9 cellular contexts compared by ENCODE assay signal in genomic region chr18:52339891-52340371, GRCh38. TPM values are rescaled to one million over a fixed set of nuclear protein-coding genes. Genes with fewer than 3 reads are reported as not detected.
A peak's percentile ranks its signal among the peaks of the same experiment; 100 is the strongest.
DNase-seq lines count a peak whose midpoint lies in the region; ATAC-seq, FAIRE-seq and TF ChIP-seq lines count a peak whose summit lies in the region.
"Had no signal": no experiment of that assay in that cellular context is flagged by ENCODE, and none has a peak within 500 bp of the region (broad histone marks: within the 10 kb centered on the region; RNA-seq: fewer than 3 reads in every experiment).

DCC (plus strand) TSS chr18:52340197; CDS start chr18:52340788, 591 bp downstream.

- peak within 1 kb of the TSS; percentile 39 for H3K4me3 ChIP-seq in AG10803 (ENCODE audit: low read length)

- no peaks in the 10 kb centered on the region for H3K9me3 Mint-ChIP-seq in progenitor cell of endocrine pancreas (ENCODE audit: low read depth)
- H3K9me3 Mint-ChIP-seq in activated T-cell treated with anti-CD3 and anti-CD28 coated beads, Interleukin-2, amount 50 U/mL, for 24 hours, result peaks cover 7% of the 10 kb centered on the region

- H3K4me3 Mint-ChIP-seq in progenitor cell of endocrine pancreas (ENCODE audit: low read depth), result no peak within 1 kb of the TSS
- H3K4me3 Mint-ChIP-seq in activated T-cell treated with anti-CD3 and anti-CD28 coated beads, Interleukin-2, amount 50 U/mL, for 24 hours, result no peak within 1 kb of the TSS
- H3K4me3 Mint-ChIP-seq: activated naive CD8-positive, alpha-beta T cell treated with anti-CD3 and anti-CD28 coated beads, Interleukin-2, amount 10 ng/mL, durations not matched to agents 7 days and 5 days had no signal

- peak; percentile 62 for DNase-seq in AG10803 (ENCODE audit: low read depth)
- peak; percentile 66 for DNase-seq in RPMI8226
- DNase-seq in frontal cortex (ENCODE audit: low spot score in 2 of 2), result peak; percentile 30 to 38
- DNase-seq in progenitor cell of endocrine pancreas (ENCODE audit: low spot score, unreplicated experiment), result peak; percentile 47
- DNase-seq in T-helper 1 cell, result no peak
- no peak for DNase-seq in activated T-cell treated with anti-CD3 and anti-CD28 coated beads, Interleukin-2, amount 50 U/mL, for 24 hours
- DNase-seq: activated naive CD8-positive, alpha-beta T cell treated with anti-CD3 and anti-CD28 coated beads, Interleukin-2, amount 10 ng/mL, durations not matched to agents 7 days and 5 days had no signal

- TF ChIP-seq CTCF in AG10803 (conservative IDR thresholded peaks at IDR 0.05; ENCODE audit: low read length) (peak; percentile 63), progenitor cell of endocrine pancreas (IDR thresholded peaks at IDR 0.05; ENCODE audit: unreplicated experiment) (peak; percentile 64)

- peaks cover 58% of the 10 kb centered on the region for H3K27me3 Mint-ChIP-seq in progenitor cell of endocrine pancreas
- peaks cover 44% of the 10 kb centered on the region for H3K27me3 Mint-ChIP-seq in activated T-cell treated with anti-CD3 and anti-CD28 coated beads, Interleukin-2, amount 50 U/mL, for 24 hours

- ATAC-seq in HG03159 (IDR thresholded peaks at IDR 0.05; ENCODE audit: unreplicated experiment), result peak; percentile 43
- ATAC-seq in HG02840 (IDR thresholded peaks at IDR 0.05; ENCODE audit: low FRiP score, unreplicated experiment), result no peak

- no peaks in the 10 kb centered on the region for H3K36me3 Mint-ChIP-seq in progenitor cell of endocrine pancreas (ENCODE audit: insufficient read depth)
- H3K36me3 Mint-ChIP-seq in activated T-cell treated with anti-CD3 and anti-CD28 coated beads, Interleukin-2, amount 50 U/mL, for 24 hours (ENCODE audit: low read depth), result no peaks in the 10 kb centered on the region
- H3K36me3 Mint-ChIP-seq: activated naive CD8-positive, alpha-beta T cell treated with anti-CD3 and anti-CD28 coated beads, Interleukin-2, amount 10 ng/mL, durations not matched to agents 7 days and 5 days had no signal

- peaks cover 22% of the 10 kb centered on the region for H3K4me1 Mint-ChIP-seq in progenitor cell of endocrine pancreas (ENCODE audit: low read depth)
- H3K4me1 Mint-ChIP-seq in activated T-cell treated with anti-CD3 and anti-CD28 coated beads, Interleukin-2, amount 50 U/mL, for 24 hours (ENCODE audit: low read depth), result no peaks in the 10 kb centered on the region
- H3K4me1 Mint-ChIP-seq: activated naive CD8-positive, alpha-beta T cell treated with anti-CD3 and anti-CD28 coated beads, Interleukin-2, amount 10 ng/mL, durations not matched to agents 7 days and 5 days had no signal

- H3K27ac Mint-ChIP-seq in progenitor cell of endocrine pancreas, result peak within 1 kb of the TSS; percentile 19
- no peak within 1 kb of the TSS for H3K27ac Mint-ChIP-seq in activated T-cell treated with anti-CD3 and anti-CD28 coated beads, Interleukin-2, amount 50 U/mL, for 24 hours
- H3K27ac Mint-ChIP-seq: activated naive CD8-positive, alpha-beta T cell treated with anti-CD3 and anti-CD28 coated beads, Interleukin-2, amount 10 ng/mL, durations not matched to agents 7 days and 5 days had no signal

- FAIRE-seq in frontal cortex (lab: Jason Lieb, UNC), result no peak

RNA-seq across cellular contexts. Expression of gene DCC, which starts in this region (rescaled TPM):
- total RNA-seq in frontal cortex (15.1 TPM), progenitor cell of endocrine pancreas (8.4 and 10.1 TPM in 2 replicates)
- total RNA-seq: activated naive CD8-positive, alpha-beta T cell treated with anti-CD3 and anti-CD28 coated beads, Interleukin-2, amount 10 ng/mL, durations not matched to agents 7 days and 5 days had no signal

Comparison
In these comparisons a context has a peak if more than half of its experiments do, and no peak if none do; other contexts are left out.
1. DNase-seq: peak in AG10803 (single experiment), RPMI8226 (single experiment), frontal cortex (2 of 2) and progenitor cell of endocrine pancreas (single experiment); none in T-helper 1 cell (0 of 5) and activated T-cell treated with anti-CD3 and anti-CD28 coated beads, Interleukin-2, amount 50 U/mL, for 24 hours (single experiment).